Comparison of ENCODE assay signal across 24 cellular contexts in genomic region chrX:29233592-29234179, GRCh38.
"Had no signal": no experiment of that assay in that cellular context is flagged by ENCODE, and none has a peak within 500 bp of the region (broad histone marks: within the 10 kb centered on the region; RNA-seq: fewer than 3 reads in every experiment).

No MANE protein-coding gene starts in this region.

- H3K4me1 ChIP-seq: body of pancreas had no signal

- H3K27me3 ChIP-seq: body of pancreas had no signal

- ATAC-seq: activated CD8-positive, alpha-beta T cell treated with anti-CD3 and anti-CD28 coated beads, Interleukin-2, amount 10 ng/mL, durations not matched to agents 7 days and 5 days; body of pancreas; PC-3; T-helper 17 cell; WTC11 had no signal

- H3K27ac ChIP-seq: body of pancreas had no signal

- DNase-seq: activated CD4-positive, alpha-beta T cell treated with anti-CD3 and anti-CD28 coated beads for 48 hours; activated CD4-positive, alpha-beta T cell treated with anti-CD3 and anti-CD28 coated beads, Interleukin-2, amount 50 U/mL, for 4 hours; activated CD4-positive, CD25-positive, alpha-beta regulatory T cell treated with anti-CD3 and anti-CD28 coated beads, Interleukin-2, amount 50 U/mL, for 72 hours; activated CD8-positive, alpha-beta memory T cell treated with anti-CD3 and anti-CD28 coated beads, Interleukin-2, amount 50 U/mL, for 48 hours; activated CD8-positive, alpha-beta T cell treated with anti-CD3 and anti-CD28 coated beads, Interleukin-2, amount 10 ng/mL, durations not matched to agents 7 days and 5 days; activated naive CD4-positive, alpha-beta T cell treated with anti-CD3 and anti-CD28 coated beads, Interleukin-2, amount 50 U/mL, for 16 hours; activated T-cell treated with anti-CD3 and anti-CD28 coated beads, Interleukin-2, amount 50 U/mL, for 1 hour; aorta; body of pancreas; central memory CD4-positive, alpha-beta T cell; KG1; MV-4-11; NCI-H1092 treated with DMSO at 0.1 percent for 48 hours; NCI-H1417 treated with DMSO at 0.1 percent for 48 hours; NCI-H1694; NCI-H2081; NCI-H2171; NCI-H2227 treated with DMSO at 0.1 percent for 48 hours; NCI-H446 treated with DMSO at 0.1 percent for 48 hours; PC-3; SIG-M5; T-helper 17 cell; T-helper 9 cell had no signal
